Comparison of ENCODE assay signal across 25 cellular contexts in genomic region chr6:170063431-170063830, GRCh38.
A peak's percentile ranks its signal among the peaks of the same experiment; 100 is the strongest.
DNase-seq lines count a peak whose midpoint lies in the region; ATAC-seq and TF ChIP-seq lines count a peak whose summit lies in the region.
"Had no signal": no experiment of that assay in that cellular context is flagged by ENCODE, and none has a peak within 500 bp of the region (broad histone marks: within the 10 kb centered on the region; RNA-seq: fewer than 3 reads in every experiment).

No MANE protein-coding gene starts in this region.

- no peaks in the 10 kb centered on the region for H3K9me3 ChIP-seq in left lung
- H3K9me3 ChIP-seq in upper lobe of right lung, result no peaks in the 10 kb centered on the region
- H3K9me3 ChIP-seq: mucosa of descending colon had no signal

- no peak for TF ChIP-seq CTCF in left lung (IDR thresholded peaks at IDR 0.05)
- TF ChIP-seq CTCF in upper lobe of right lung (IDR thresholded peaks at IDR 0.05), result no peak

- H3K27ac ChIP-seq in left lung (no peak overlapping the region), upper lobe of right lung (no peak overlapping the region)
- H3K27ac ChIP-seq: foreskin keratinocyte, hepatocyte, SK-N-MC had no signal

- no peaks in the 10 kb centered on the region for H3K36me3 ChIP-seq in left lung
- no peaks in the 10 kb centered on the region for H3K36me3 ChIP-seq in upper lobe of right lung

- ATAC-seq in Right ventricle myocardium inferior, result no peak
- no peak for ATAC-seq in left cardiac atrium
- ATAC-seq in left lung, result no peak
- no peak for ATAC-seq in upper lobe of right lung
- ATAC-seq in GM21825 (IDR thresholded peaks at IDR 0.05; ENCODE audit: unreplicated experiment), result no peak
- no peak for ATAC-seq in HG03025 (IDR thresholded peaks at IDR 0.05; ENCODE audit: low FRiP score, unreplicated experiment)
- ATAC-seq: activated CD8-positive, alpha-beta T cell treated with anti-CD3 and anti-CD28 coated beads, Interleukin-2, amount 10 ng/mL, durations not matched to agents 7 days and 5 days; esophagus mucosa; foreskin keratinocyte; mucosa of descending colon had no signal

- H3K27me3 ChIP-seq in left lung (peaks cover 0 to 10% of the 10 kb centered on the region in 2 donors), upper lobe of right lung (no peaks in the 10 kb centered on the region)
- H3K27me3 ChIP-seq: hepatocyte had no signal

- H3K4me3 ChIP-seq in left lung (no peak overlapping the region), upper lobe of right lung (no peak overlapping the region)
- H3K4me3 ChIP-seq: hepatocyte, mucosa of descending colon, SK-N-MC had no signal

- H3K4me1 ChIP-seq in left lung (no peaks in the 10 kb centered on the region), upper lobe of right lung (no peaks in the 10 kb centered on the region)
- H3K4me1 ChIP-seq: foreskin keratinocyte had no signal

- intact Hi-C loops in Right ventricle myocardium inferior (cut with DNase I), result no loop called here
- intact Hi-C loops in left cardiac atrium (cut with DNase I), result no loop called here
- intact Hi-C loops in left lung (cut with DNase I), result no loop called here
- intact Hi-C loops in posterior vena cava (cut with DNase I), result no loop called here
- intact Hi-C loops in upper lobe of right lung (cut with DNase I), result no loop called here

- DNase-seq in Right ventricle myocardium inferior (ENCODE audit: missing footprints), result peak; percentile 34
- DNase-seq in left cardiac atrium, result no peak
- peak; percentile 17 to 59 for DNase-seq in left lung
- peak; percentile 72 for DNase-seq in posterior vena cava (ENCODE audit: low spot score)
- peak; percentile 55 for DNase-seq in upper lobe of right lung
- no peak for DNase-seq in DMS 273 treated with DMSO at 0.1 percent for 48 hours (lab: John Stamatoyannopoulos, UW)
- DNase-seq: activated CD4-positive, alpha-beta T cell treated with anti-CD3 and anti-CD28 coated beads for 1 hour; activated CD8-positive, alpha-beta T cell treated with anti-CD3 and anti-CD28 coated beads, Interleukin-2, amount 10 ng/mL, durations not matched to agents 7 days and 5 days; activated gamma-delta T cell; activated naive CD8-positive, alpha-beta T cell treated with anti-CD3 and anti-CD28 coated beads, Interleukin-2, amount 10 ng/mL, durations not matched to agents 7 days and 5 days; caudate nucleus; CD4-positive, CD25-positive, alpha-beta regulatory T cell; foreskin keratinocyte; HCEC 1CT; KBM-7; NCI-H1105; NCI-H2081; NCI-H345; NCI-H748 treated with DMSO at 0.1 percent for 48 hours had no signal

Comparison
In these comparisons a context has a peak if more than half of its experiments do, and no peak if none do; other contexts are left out.
1. DNase-seq: peak in Right ventricle myocardium inferior (single experiment), left lung (2 of 2), posterior vena cava (single experiment) and upper lobe of right lung (single experiment); none in left cardiac atrium (single experiment) and DMS 273 treated with DMSO at 0.1 percent for 48 hours (single experiment).